ENCODE assay signal across 1 cellular context in the genomic region with DNA sequence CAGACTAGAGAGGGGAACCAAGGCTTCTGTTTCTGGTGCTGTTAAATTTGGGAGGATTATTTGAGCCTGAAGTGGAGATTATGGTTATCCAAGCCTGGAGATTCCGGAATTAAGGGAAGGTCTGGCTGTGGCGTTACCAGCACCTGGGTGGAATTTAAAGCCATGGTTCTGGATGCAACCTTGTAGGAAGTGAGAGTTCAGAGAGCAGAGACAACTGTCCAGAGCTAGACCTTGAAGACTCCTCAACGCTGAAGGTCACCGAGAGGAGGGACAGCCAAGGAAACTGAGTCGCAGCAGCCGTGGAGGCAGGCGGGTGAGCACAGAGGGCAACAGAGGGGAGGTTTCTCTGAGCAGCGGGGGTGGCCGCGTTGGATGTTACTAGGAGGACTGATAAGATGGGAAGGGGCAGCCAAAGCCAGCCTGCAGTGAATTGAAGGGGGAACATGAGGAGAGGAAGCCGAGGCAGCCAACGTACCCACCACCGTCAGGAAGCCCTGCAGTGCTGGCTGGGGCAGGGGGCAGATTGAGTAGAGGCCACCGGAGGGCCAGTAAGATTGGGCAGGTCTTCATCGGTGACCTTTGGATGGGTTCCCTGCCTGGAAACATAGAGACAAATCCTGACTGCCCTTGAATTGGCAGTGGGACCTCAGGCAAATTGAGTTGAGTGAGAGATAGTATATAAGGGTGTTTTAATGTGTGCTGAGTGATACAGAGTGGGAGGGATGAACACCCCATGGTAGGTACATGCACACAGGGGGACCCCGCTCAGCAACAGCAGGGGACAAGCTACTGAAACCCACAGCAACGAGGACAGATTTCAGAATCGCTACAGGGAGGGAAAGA.
TF ChIP-seq lines count a peak whose summit lies in the region.

No MANE protein-coding gene starts in this region.

TF ChIP-seq in HepG2, 621 proteins besides CTCF, POLR2A, EP300 and RAD21 (continued from another document and continues in another):
- TF ChIP-seq, protein P1, sequence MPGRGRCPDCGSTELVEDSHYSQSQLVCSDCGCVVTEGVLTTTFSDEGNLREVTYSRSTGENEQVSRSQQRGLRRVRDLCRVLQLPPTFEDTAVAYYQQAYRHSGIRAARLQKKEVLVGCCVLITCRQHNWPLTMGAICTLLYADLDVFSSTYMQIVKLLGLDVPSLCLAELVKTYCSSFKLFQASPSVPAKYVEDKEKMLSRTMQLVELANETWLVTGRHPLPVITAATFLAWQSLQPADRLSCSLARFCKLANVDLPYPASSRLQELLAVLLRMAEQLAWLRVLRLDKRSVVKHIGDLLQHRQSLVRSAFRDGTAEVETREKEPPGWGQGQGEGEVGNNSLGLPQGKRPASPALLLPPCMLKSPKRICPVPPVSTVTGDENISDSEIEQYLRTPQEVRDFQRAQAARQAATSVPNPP (CRISPR knock-in tag; IDR thresholded peaks at IDR 0.05): 0 out of 2 replicates have a peak, but pooled peaks have one; percentile 6
- TF ChIP-seq ZNF317 (CRISPR knock-in tag; IDR thresholded peaks at IDR 0.05) (peak; percentile 41; the same call in 1 of the 2 replicates), ZNF274 (CRISPR knock-in tag; IDR thresholded peaks at IDR 0.05) (peak; percentile 68; the same call in 1 of the 2 replicates), ZNF136 (CRISPR knock-in tag; IDR thresholded peaks at IDR 0.05; ENCODE audit: low read depth) (no peak), ZNF33A (CRISPR knock-in tag; IDR thresholded peaks at IDR 0.05; ENCODE audit: borderline replicate concordance) (no peak), NFRKB (IDR thresholded peaks at IDR 0.05) (no peak), SIN3B (IDR thresholded peaks at IDR 0.05; ENCODE audit: low read length) (no peak), MTERF4 (CRISPR knock-in tag; IDR thresholded peaks at IDR 0.05) (0 out of 2 replicates have a peak, but pooled peaks have one; percentile 69), PRPF4 (IDR thresholded peaks at IDR 0.05; ENCODE audit: low read depth, low read length, poor library complexity, severe bottlenecking) (peak; percentile 78), SKI (IDR thresholded peaks at IDR 0.05; ENCODE audit: partially characterized antibody) (no peak), SETDB1 (CRISPR knock-in tag; IDR thresholded peaks at IDR 0.05; ENCODE audit: borderline replicate concordance) (no peak), MTA3 (CRISPR knock-in tag; IDR thresholded peaks at IDR 0.05) (no peak), HMGXB3 (CRISPR knock-in tag; IDR thresholded peaks at IDR 0.05; ENCODE audit: borderline replicate concordance) (peak; percentile 46; the same call in 1 of the 2 replicates), LCORL (IDR thresholded peaks at IDR 0.05) (no peak), LCORL (CRISPR knock-in tag; IDR thresholded peaks at IDR 0.05) (peak; percentile 63; the same call in 1 of the 2 replicates), ZFP36L1 (CRISPR knock-in tag; IDR thresholded peaks at IDR 0.05) (no peak), ISX (CRISPR knock-in tag; conservative IDR thresholded peaks at IDR 0.05) (no peak), MATR3 (CRISPR knock-in tag; IDR thresholded peaks at IDR 0.05) (no peak), ZNF839 (CRISPR knock-in tag; IDR thresholded peaks at IDR 0.05; ENCODE audit: borderline replicate concordance) (no peak), ZNF709 (CRISPR knock-in tag; IDR thresholded peaks at IDR 0.05) (no peak), ZNF124 (CRISPR knock-in tag; IDR thresholded peaks at IDR 0.05) (no peak), MIER3 (CRISPR knock-in tag; IDR thresholded peaks at IDR 0.05; ENCODE audit: borderline replicate concordance) (no peak), NR2F2 (IDR thresholded peaks at IDR 0.05; ENCODE audit: borderline replicate concordance, low read depth) (no peak), ZNF326 (CRISPR knock-in tag; IDR thresholded peaks at IDR 0.05; ENCODE audit: borderline replicate concordance) (no peak), LBX2 (CRISPR knock-in tag; IDR thresholded peaks at IDR 0.05; ENCODE audit: borderline replicate concordance) (no peak), ZNF841 (CRISPR knock-in tag; IDR thresholded peaks at IDR 0.05; ENCODE audit: borderline replicate concordance) (no peak), U2AF1 (optimal IDR thresholded peaks at IDR 0.05; ENCODE audit: low read depth, low read length) (no peak), KMT2B (CRISPR knock-in tag; IDR thresholded peaks at IDR 0.05) (no peak), HOXD1 (CRISPR knock-in tag; IDR thresholded peaks at IDR 0.05) (no peak), SIN3A (IDR thresholded peaks at IDR 0.05; ENCODE audit: borderline replicate concordance, low read depth, low read length) (no peak), FOXJ3 (CRISPR knock-in tag; IDR thresholded peaks at IDR 0.05; ENCODE audit: borderline replicate concordance) (no peak), ZNF496 (CRISPR knock-in tag; IDR thresholded peaks at IDR 0.05; ENCODE audit: insufficient replicate concordance) (no peak), TGIF2 (CRISPR knock-in tag; IDR thresholded peaks at IDR 0.05) (0 out of 2 replicates have a peak, but pooled peaks have one; percentile 26), STAG1 (CRISPR knock-in tag; IDR thresholded peaks at IDR 0.05) (no peak), ATF7 (IDR thresholded peaks at IDR 0.05) (no peak), ATF7 (CRISPR knock-in tag; IDR thresholded peaks at IDR 0.05) (no peak)
- TF ChIP-seq, protein P2, sequence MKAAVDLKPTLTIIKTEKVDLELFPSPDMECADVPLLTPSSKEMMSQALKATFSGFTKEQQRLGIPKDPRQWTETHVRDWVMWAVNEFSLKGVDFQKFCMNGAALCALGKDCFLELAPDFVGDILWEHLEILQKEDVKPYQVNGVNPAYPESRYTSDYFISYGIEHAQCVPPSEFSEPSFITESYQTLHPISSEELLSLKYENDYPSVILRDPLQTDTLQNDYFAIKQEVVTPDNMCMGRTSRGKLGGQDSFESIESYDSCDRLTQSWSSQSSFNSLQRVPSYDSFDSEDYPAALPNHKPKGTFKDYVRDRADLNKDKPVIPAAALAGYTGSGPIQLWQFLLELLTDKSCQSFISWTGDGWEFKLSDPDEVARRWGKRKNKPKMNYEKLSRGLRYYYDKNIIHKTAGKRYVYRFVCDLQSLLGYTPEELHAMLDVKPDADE (CRISPR knock-in tag; IDR thresholded peaks at IDR 0.05): no peak
- TF ChIP-seq, protein P3, sequence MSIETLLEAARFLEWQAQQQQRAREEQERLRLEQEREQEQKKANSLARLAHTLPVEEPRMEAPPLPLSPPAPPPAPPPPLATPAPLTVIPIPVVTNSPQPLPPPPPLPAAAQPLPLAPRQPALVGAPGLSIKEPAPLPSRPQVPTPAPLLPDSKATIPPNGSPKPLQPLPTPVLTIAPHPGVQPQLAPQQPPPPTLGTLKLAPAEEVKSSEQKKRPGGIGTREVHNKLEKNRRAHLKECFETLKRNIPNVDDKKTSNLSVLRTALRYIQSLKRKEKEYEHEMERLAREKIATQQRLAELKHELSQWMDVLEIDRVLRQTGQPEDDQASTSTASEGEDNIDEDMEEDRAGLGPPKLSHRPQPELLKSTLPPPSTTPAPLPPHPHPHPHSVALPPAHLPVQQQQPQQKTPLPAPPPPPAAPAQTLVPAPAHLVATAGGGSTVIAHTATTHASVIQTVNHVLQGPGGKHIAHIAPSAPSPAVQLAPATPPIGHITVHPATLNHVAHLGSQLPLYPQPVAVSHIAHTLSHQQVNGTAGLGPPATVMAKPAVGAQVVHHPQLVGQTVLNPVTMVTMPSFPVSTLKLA (IDR thresholded peaks at IDR 0.05): no peak
- TF ChIP-seq, protein P4, sequence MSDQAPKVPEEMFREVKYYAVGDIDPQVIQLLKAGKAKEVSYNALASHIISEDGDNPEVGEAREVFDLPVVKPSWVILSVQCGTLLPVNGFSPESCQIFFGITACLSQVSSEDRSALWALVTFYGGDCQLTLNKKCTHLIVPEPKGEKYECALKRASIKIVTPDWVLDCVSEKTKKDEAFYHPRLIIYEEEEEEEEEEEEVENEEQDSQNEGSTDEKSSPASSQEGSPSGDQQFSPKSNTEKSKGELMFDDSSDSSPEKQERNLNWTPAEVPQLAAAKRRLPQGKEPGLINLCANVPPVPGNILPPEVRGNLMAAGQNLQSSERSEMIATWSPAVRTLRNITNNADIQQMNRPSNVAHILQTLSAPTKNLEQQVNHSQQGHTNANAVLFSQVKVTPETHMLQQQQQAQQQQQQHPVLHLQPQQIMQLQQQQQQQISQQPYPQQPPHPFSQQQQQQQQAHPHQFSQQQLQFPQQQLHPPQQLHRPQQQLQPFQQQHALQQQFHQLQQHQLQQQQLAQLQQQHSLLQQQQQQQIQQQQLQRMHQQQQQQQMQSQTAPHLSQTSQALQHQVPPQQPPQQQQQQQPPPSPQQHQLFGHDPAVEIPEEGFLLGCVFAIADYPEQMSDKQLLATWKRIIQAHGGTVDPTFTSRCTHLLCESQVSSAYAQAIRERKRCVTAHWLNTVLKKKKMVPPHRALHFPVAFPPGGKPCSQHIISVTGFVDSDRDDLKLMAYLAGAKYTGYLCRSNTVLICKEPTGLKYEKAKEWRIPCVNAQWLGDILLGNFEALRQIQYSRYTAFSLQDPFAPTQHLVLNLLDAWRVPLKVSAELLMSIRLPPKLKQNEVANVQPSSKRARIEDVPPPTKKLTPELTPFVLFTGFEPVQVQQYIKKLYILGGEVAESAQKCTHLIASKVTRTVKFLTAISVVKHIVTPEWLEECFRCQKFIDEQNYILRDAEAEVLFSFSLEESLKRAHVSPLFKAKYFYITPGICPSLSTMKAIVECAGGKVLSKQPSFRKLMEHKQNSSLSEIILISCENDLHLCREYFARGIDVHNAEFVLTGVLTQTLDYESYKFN (CRISPR knock-in tag; conservative IDR thresholded peaks at IDR 0.05): no peak
- TF ChIP-seq, protein P5, sequence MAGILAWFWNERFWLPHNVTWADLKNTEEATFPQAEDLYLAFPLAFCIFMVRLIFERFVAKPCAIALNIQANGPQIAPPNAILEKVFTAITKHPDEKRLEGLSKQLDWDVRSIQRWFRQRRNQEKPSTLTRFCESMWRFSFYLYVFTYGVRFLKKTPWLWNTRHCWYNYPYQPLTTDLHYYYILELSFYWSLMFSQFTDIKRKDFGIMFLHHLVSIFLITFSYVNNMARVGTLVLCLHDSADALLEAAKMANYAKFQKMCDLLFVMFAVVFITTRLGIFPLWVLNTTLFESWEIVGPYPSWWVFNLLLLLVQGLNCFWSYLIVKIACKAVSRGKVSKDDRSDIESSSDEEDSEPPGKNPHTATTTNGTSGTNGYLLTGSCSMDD (CRISPR knock-in tag; IDR thresholded peaks at IDR 0.05): no peak
- TF ChIP-seq, protein P6, sequence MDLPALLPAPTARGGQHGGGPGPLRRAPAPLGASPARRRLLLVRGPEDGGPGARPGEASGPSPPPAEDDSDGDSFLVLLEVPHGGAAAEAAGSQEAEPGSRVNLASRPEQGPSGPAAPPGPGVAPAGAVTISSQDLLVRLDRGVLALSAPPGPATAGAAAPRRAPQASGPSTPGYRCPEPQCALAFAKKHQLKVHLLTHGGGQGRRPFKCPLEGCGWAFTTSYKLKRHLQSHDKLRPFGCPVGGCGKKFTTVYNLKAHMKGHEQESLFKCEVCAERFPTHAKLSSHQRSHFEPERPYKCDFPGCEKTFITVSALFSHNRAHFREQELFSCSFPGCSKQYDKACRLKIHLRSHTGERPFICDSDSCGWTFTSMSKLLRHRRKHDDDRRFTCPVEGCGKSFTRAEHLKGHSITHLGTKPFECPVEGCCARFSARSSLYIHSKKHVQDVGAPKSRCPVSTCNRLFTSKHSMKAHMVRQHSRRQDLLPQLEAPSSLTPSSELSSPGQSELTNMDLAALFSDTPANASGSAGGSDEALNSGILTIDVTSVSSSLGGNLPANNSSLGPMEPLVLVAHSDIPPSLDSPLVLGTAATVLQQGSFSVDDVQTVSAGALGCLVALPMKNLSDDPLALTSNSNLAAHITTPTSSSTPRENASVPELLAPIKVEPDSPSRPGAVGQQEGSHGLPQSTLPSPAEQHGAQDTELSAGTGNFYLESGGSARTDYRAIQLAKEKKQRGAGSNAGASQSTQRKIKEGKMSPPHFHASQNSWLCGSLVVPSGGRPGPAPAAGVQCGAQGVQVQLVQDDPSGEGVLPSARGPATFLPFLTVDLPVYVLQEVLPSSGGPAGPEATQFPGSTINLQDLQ (CRISPR knock-in tag; IDR thresholded peaks at IDR 0.05): no peak
- TF ChIP-seq, protein P7, sequence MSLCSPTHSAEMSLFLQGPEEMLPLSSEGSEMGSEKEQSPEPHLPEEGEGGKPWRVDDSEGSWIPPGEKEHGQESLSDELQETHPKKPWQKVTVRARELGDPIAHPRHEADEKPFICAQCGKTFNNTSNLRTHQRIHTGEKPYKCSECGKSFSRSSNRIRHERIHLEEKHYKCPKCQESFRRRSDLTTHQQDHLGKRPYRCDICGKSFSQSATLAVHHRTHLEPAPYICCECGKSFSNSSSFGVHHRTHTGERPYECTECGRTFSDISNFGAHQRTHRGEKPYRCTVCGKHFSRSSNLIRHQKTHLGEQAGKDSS (CRISPR knock-in tag; IDR thresholded peaks at IDR 0.05; ENCODE audit: borderline replicate concordance, low read depth): no peak; the same call in 1 of the 2 replicates
